In genomic region chr4:123411514-123411913, GRCh38 we compare ENCODE assay signal across 1 cellular context.
A peak's percentile ranks its signal among the peaks of the same experiment; 100 is the strongest.
TF ChIP-seq lines count a peak whose summit lies in the region.

No MANE protein-coding gene starts in this region.

TF ChIP-seq in GM12878, 131 proteins besides CTCF, POLR2A, EP300 and RAD21:
- TF ChIP-seq ZNF687 (IDR thresholded peaks at IDR 0.05) (no peak), HCFC1 (IDR thresholded peaks at IDR 0.05; ENCODE audit: low read length) (no peak), POLR2AphosphoS5 (IDR thresholded peaks at IDR 0.05; ENCODE audit: low read length) (no peak), JUNB (IDR thresholded peaks at IDR 0.05) (no peak)
- TF ChIP-seq, protein P1, sequence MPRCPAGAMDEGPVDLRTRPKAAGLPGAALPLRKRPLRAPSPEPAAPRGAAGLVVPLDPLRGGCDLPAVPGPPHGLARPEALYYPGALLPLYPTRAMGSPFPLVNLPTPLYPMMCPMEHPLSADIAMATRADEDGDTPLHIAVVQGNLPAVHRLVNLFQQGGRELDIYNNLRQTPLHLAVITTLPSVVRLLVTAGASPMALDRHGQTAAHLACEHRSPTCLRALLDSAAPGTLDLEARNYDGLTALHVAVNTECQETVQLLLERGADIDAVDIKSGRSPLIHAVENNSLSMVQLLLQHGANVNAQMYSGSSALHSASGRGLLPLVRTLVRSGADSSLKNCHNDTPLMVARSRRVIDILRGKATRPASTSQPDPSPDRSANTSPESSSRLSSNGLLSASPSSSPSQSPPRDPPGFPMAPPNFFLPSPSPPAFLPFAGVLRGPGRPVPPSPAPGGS (IDR thresholded peaks at IDR 0.05; ENCODE audit: borderline replicate concordance, insufficient read depth, low read depth, low read length, poor library complexity, severe bottlenecking), result no peak
- TF ChIP-seq, protein P2, sequence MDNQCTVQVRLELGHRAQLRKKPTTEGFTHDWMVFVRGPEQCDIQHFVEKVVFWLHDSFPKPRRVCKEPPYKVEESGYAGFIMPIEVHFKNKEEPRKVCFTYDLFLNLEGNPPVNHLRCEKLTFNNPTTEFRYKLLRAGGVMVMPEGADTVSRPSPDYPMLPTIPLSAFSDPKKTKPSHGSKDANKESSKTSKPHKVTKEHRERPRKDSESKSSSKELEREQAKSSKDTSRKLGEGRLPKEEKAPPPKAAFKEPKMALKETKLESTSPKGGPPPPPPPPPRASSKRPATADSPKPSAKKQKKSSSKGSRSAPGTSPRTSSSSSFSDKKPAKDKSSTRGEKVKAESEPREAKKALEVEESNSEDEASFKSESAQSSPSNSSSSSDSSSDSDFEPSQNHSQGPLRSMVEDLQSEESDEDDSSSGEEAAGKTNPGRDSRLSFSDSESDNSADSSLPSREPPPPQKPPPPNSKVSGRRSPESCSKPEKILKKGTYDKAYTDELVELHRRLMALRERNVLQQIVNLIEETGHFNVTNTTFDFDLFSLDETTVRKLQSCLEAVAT (IDR thresholded peaks at IDR 0.05), result 0 out of 2 replicates have a peak, but pooled peaks have one; percentile 6
